ENCODE assay signal across 18 cellular contexts in genomic region chr9:111190352-111190751, GRCh38.
DNase-seq lines count a peak whose midpoint lies in the region; FAIRE-seq and TF ChIP-seq lines count a peak whose summit lies in the region.
"Had no signal": no experiment of that assay in that cellular context is flagged by ENCODE, and none has a peak within 500 bp of the region (broad histone marks: within the 10 kb centered on the region; RNA-seq: fewer than 3 reads in every experiment).

No MANE protein-coding gene starts in this region.

- H3K56ac ChIP-seq in H1 (replicated peaks; ENCODE audit: insufficient read length, low read depth, low read length): no peak overlapping the region

- CTCF ChIA-PET in H1 (lab: Charles Lee; ENCODE audit: partially characterized antibody): interaction anchor here (1.0 to 1.1 kb wide), 3 partner anchors 10 to 251 kb away, joined by 3 to 5 read pairs (median 3); partner anchors contain the start of gene OR2K2

- no peak overlapping the region for H2BK120ac ChIP-seq in H1 (replicated peaks; ENCODE audit: low read depth, low read length)

- H3K18ac ChIP-seq in H1 (ENCODE audit: extremely low read depth, low read length): no peak overlapping the region

- H3K9me3 ChIP-seq in H1 (ENCODE audit: insufficient read depth in 2 of 2, low read depth in 1 of 2, low read length in 1 of 2): no peaks in the 10 kb centered on the region
- no peaks in the 10 kb centered on the region for H3K9me3 ChIP-seq in kidney (ENCODE audit: control insufficient read depth in 1 of 2, low read length in 2 of 2)
- H3K9me3 ChIP-seq: Caco-2, HAP-1 had no signal

- no peak overlapping the region for H4K5ac ChIP-seq in H1 (ENCODE audit: insufficient read length, low read depth, low read length)

- H4K8ac ChIP-seq in H1 (ENCODE audit: extremely low read depth, insufficient read depth, low read length): no peak overlapping the region

- POLR2A ChIA-PET in H1 (lab: Charles Lee; ENCODE audit: partially characterized antibody): no interaction called here

- no peak overlapping the region for H3K23ac ChIP-seq in H1 (ENCODE audit: insufficient read length)

- no peak overlapping the region for H4K91ac ChIP-seq in H1 (replicated peaks; ENCODE audit: insufficient read length, low read length)

- H3K4me2 ChIP-seq in H1 (ENCODE audit: insufficient read depth in 1 of 2, low read depth in 2 of 2, low read length in 2 of 2): no peak overlapping the region

- H3K36me3 ChIP-seq in H1 (ENCODE audit: control insufficient read depth in 2 of 4, insufficient read depth in 4 of 4, low read length in 3 of 4) (no peaks in the 10 kb centered on the region), kidney (ENCODE audit: control insufficient read depth in 1 of 2, insufficient read depth in 2 of 2, low read length in 2 of 2) (no peaks in the 10 kb centered on the region)
- H3K36me3 ChIP-seq: HAP-1 had no signal

- no peak overlapping the region for H2BK15ac ChIP-seq in H1 (ENCODE audit: low read length)

- no peak for TF ChIP-seq RAD21 in H1 (IDR thresholded peaks at IDR 0.05 in 1 of 2, conservative IDR thresholded peaks at IDR 0.05 in 1 of 2; ENCODE audit: low read depth in 2 of 2, low read length in 2 of 2)

- H3K79me2 ChIP-seq in H1 (ENCODE audit: control insufficient read depth in 1 of 2, insufficient read depth in 2 of 2, low read length in 2 of 2): no peaks in the 10 kb centered on the region

- H3K14ac ChIP-seq in H1 (ENCODE audit: insufficient read length): no peak overlapping the region

- H3K4me1 ChIP-seq in H1 (replicated peaks in 1 of 4; ENCODE audit: control insufficient read depth in 3 of 4, insufficient read depth in 4 of 4, low read length in 3 of 4): no peaks in the 10 kb centered on the region
- H3K4me1 ChIP-seq in kidney (ENCODE audit: control insufficient read depth in 1 of 2, insufficient read depth in 1 of 2, low read depth in 1 of 2, low read length in 2 of 2): no peaks in the 10 kb centered on the region
- H3K4me1 ChIP-seq: Caco-2, HAP-1 had no signal

- H3K4me3 ChIP-seq in H1 (ENCODE audit: extremely low read depth in 1 of 4, insufficient read depth in 2 of 4, low read depth in 3 of 4, low read length in 4 of 4) (no peak overlapping the region), kidney (ENCODE audit: low read length in 2 of 2) (no peak overlapping the region)
- H3K4me3 ChIP-seq: HAP-1 had no signal

- DNase-seq in NCI-H226: peak; percentile 37
- DNase-seq in H1 (ENCODE audit: low read depth in 1 of 2, low spot score in 2 of 2): no peak
- DNase-seq in kidney: no peak
- DNase-seq in NCI-H1436 (lab: John Stamatoyannopoulos, UW): no peak
- no peak for DNase-seq in cerebellum (ENCODE audit: low spot score)
- DNase-seq in AG20443 (ENCODE audit: low spot score): no peak
- DNase-seq: ACHN; AML-193; Caco-2; CD4-positive, alpha-beta T cell had no signal

- TF ChIP-seq POLR2A in H1 (IDR thresholded peaks at IDR 0.05; ENCODE audit: control extremely low read depth in 1 of 2, low read depth in 2 of 2, low read length in 2 of 2): no peak

- H2BK12ac ChIP-seq in H1 (ENCODE audit: low read depth, low read length): no peak overlapping the region

- H2BK5ac ChIP-seq in H1 (ENCODE audit: low read depth, low read length): no peak overlapping the region

- intact Hi-C loops in kidney (cut with DNase I): no loop called here

- no peak overlapping the region for H2AK5ac ChIP-seq in H1 (ENCODE audit: low read depth, low read length)

- no peaks in the 10 kb centered on the region for H4K20me1 ChIP-seq in H1 (replicated peaks in 1 of 2; ENCODE audit: control insufficient read depth in 1 of 2, insufficient read depth in 2 of 2, low read length in 2 of 2)

- H3K27ac ChIP-seq in H1 (ENCODE audit: low read depth, low read length) (no peak overlapping the region), kidney (ENCODE audit: low read depth in 2 of 2, low read length in 2 of 2) (no peak overlapping the region)
- H3K27ac ChIP-seq: C4-2B had no signal

- H3K23me2 ChIP-seq in H1 (ENCODE audit: low read depth, low read length): no peaks in the 10 kb centered on the region

- FAIRE-seq in A204.1 (lab: Jason Lieb, UNC) (peak; percentile 6), H1 (lab: Jason Lieb, UNC) (no peak), kidney (lab: Jason Lieb, UNC) (peak; percentile 35)
- FAIRE-seq: D721Med, G401.6, GM12891, GM19239, HTR-8/SVneo had no signal

- H3K4ac ChIP-seq in H1 (replicated peaks; ENCODE audit: insufficient read length, low read depth, low read length): no peak overlapping the region

- no peaks in the 10 kb centered on the region for H3K27me3 ChIP-seq in H1 (replicated peaks in 1 of 4; ENCODE audit: control insufficient read depth in 3 of 4, extremely low read depth in 1 of 4, insufficient read depth in 3 of 4, low read length in 3 of 4)

- H3K79me1 ChIP-seq in H1 (ENCODE audit: low read depth, low read length): no peaks in the 10 kb centered on the region

- no peak for TF ChIP-seq EP300 in H1 (IDR thresholded peaks at IDR 0.05; ENCODE audit: borderline replicate concordance in 1 of 2, low read depth in 2 of 2, low read length in 2 of 2)

- H2AFZ ChIP-seq in H1 (ENCODE audit: low read length): 0 out of 2 replicates have a peak overlapping the region, but pooled peaks have one; percentile 21

- no peak for TF ChIP-seq CTCF in H1 (IDR thresholded peaks at IDR 0.05; ENCODE audit: control extremely low read depth in 1 of 3, insufficient read depth in 1 of 3, low read depth in 1 of 3, low read length in 3 of 3)
- no peak for TF ChIP-seq CTCF in kidney (IDR thresholded peaks at IDR 0.05; ENCODE audit: borderline replicate concordance, extremely low read depth, insufficient read depth)

- H3K9ac ChIP-seq in H1 (replicated peaks in 1 of 4; ENCODE audit: extremely low read depth in 1 of 4, low read depth in 3 of 4, low read length in 3 of 4): no peak overlapping the region
- H3K9ac ChIP-seq in kidney (ENCODE audit: low read length in 2 of 2): no peak overlapping the region

- H2BK20ac ChIP-seq in H1 (ENCODE audit: low read length): no peak overlapping the region

TF ChIP-seq in H1, 55 proteins besides CTCF, POLR2A, EP300 and RAD21:
- no peak for TF ChIP-seq SRF (IDR thresholded peaks at IDR 0.05; ENCODE audit: low read depth, low read length)
- TF ChIP-seq SP4 (IDR thresholded peaks at IDR 0.05; ENCODE audit: low read length): no peak
- TF ChIP-seq SIRT6 (IDR thresholded peaks at IDR 0.05; ENCODE audit: low read length): no peak
- TF ChIP-seq POLR2AphosphoS5 (IDR thresholded peaks at IDR 0.05; ENCODE audit: low read depth, low read length): no peak
- no peak for TF ChIP-seq MAFK (IDR thresholded peaks at IDR 0.05; ENCODE audit: low read depth, low read length)
- TF ChIP-seq JUND (IDR thresholded peaks at IDR 0.05; ENCODE audit: low read length): no peak
- no peak for TF ChIP-seq PHF8 (conservative IDR thresholded peaks at IDR 0.05; ENCODE audit: low read depth, low read length)
- TF ChIP-seq JUN (IDR thresholded peaks at IDR 0.05; ENCODE audit: low read depth, low read length): no peak
TF ChIP-seq in H1: peak in this region for 0.
